ENCODE assay signal across 1 cellular context in the genomic region with DNA sequence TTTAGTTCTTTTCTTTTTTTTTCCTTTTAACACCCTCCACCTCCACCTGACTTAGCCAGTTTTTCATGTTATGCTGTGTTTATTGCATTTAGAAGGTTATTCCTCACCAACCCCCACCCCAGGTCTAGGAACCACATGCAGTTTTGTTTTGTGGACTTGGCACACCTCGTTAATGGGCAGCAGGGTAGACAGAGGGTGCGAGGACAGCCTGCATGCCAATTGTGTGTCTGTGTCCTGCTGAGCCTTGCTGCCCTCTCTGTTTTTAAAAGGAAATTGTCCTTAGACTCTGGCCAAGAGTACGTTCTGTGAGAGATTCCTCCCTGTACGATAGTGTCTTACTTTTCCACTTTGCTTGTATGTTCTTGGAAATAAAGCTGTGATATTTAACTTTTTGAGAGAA.
TF ChIP-seq lines count a peak whose summit lies in the region.

No MANE protein-coding gene starts in this region.

TF ChIP-seq in endothelial cell of umbilical vein, 7 proteins besides CTCF, POLR2A, EP300 and RAD21:
- TF ChIP-seq JUN (IDR thresholded peaks at IDR 0.05; ENCODE audit: borderline replicate concordance, insufficient read depth, insufficient read length, low read depth) (no peak), POLR2AphosphoS5 (IDR thresholded peaks at IDR 0.05; ENCODE audit: insufficient read depth, low read depth, low read length) (no peak), MYC (IDR thresholded peaks at IDR 0.05; ENCODE audit: low read depth, low read length) (no peak), GATA2 (IDR thresholded peaks at IDR 0.05; ENCODE audit: insufficient read depth, insufficient read length, low read depth, low read length) (no peak), EZH2 (IDR thresholded peaks at IDR 0.05; ENCODE audit: borderline replicate concordance, low read depth, low read length, severe bottlenecking) (no peak), MAX (IDR thresholded peaks at IDR 0.05; ENCODE audit: insufficient read depth, insufficient read length) (no peak), FOS (IDR thresholded peaks at IDR 0.05; ENCODE audit: borderline replicate concordance, insufficient read depth, low read length) (no peak)
